In the genomic region with DNA sequence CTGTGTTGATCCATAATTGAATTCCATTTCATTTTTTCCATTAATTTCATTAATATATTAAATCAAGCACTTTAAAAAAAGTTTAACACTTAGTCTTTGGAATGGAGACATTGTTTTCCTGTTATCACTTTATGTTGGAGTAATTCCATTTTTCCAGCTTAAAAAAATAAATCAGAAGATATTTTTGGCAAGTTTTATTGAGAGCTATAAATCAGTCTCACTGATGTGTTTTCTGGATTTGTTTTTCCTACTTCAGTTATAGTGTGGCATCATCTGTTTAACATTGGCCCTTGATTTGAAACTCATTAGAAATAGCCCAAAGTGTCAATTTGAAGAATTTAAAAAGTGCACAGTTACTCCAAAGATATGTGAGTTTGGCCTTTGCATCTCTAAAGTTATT, we compare ENCODE assay signal across 18 cellular contexts. TPM values are rescaled to one million over a fixed set of nuclear protein-coding genes. Genes with fewer than 3 reads are reported as not detected.
DNase-seq lines count a peak whose midpoint lies in the region; ATAC-seq, FAIRE-seq and TF ChIP-seq lines count a peak whose summit lies in the region.
"Had no signal": no experiment of that assay in that cellular context is flagged by ENCODE, and none has a peak within 500 bp of the region (broad histone marks: within the 10 kb centered on the region; RNA-seq: fewer than 3 reads in every experiment).

No MANE protein-coding gene starts in this region.

- H3K27ac ChIP-seq in A549, result no peak overlapping the region
- no peak overlapping the region for H3K27ac ChIP-seq in endothelial cell of umbilical vein (ENCODE audit: insufficient read depth, low read depth, low read length)
- H3K27ac ChIP-seq in small intestine (ENCODE audit: low read depth in 1 of 2, low read length in 1 of 2), result no peak overlapping the region
- no peak overlapping the region for H3K27ac ChIP-seq in left lung
- H3K27ac ChIP-seq: 22Rv1 had no signal

- H3K4me1 ChIP-seq in A549 (no peaks in the 10 kb centered on the region), endothelial cell of umbilical vein (ENCODE audit: control insufficient read depth, extremely low read depth, insufficient read depth, low read length) (no peaks in the 10 kb centered on the region), small intestine (ENCODE audit: control insufficient read depth in 2 of 2, insufficient read depth in 1 of 2, low read depth in 1 of 2, low read length in 1 of 2) (no peaks in the 10 kb centered on the region), left lung (no peaks in the 10 kb centered on the region)

- no peaks in the 10 kb centered on the region for H3K79me2 ChIP-seq in endothelial cell of umbilical vein (ENCODE audit: control insufficient read depth, insufficient read depth, low read length)

- intact Hi-C loops in endothelial cell of umbilical vein (cut with micrococcal nuclease) (no loop called here), left lung (cut with DNase I) (no loop called here)

- ATAC-seq in A549 (no peak), left lung (no peak)
- ATAC-seq: GM23338, HCT116 had no signal

- no peak for TF ChIP-seq EP300 in A549 (IDR thresholded peaks at IDR 0.05)

- H3K27me3 ChIP-seq in endothelial cell of umbilical vein (ENCODE audit: control insufficient read depth in 2 of 2, insufficient read depth in 2 of 2, low read length in 2 of 2), result no peaks in the 10 kb centered on the region
- H3K27me3 ChIP-seq in small intestine (ENCODE audit: control insufficient read depth in 2 of 2, insufficient read depth in 2 of 2, low read length in 2 of 2), result no peaks in the 10 kb centered on the region
- no peaks in the 10 kb centered on the region for H3K27me3 ChIP-seq in left lung

- H3K9me3 ChIP-seq in A549 (no peaks in the 10 kb centered on the region), endothelial cell of umbilical vein (replicated peaks; ENCODE audit: control insufficient read depth, insufficient read depth, low read length) (no peaks in the 10 kb centered on the region), small intestine (ENCODE audit: control insufficient read depth, low read depth) (no peaks in the 10 kb centered on the region), left lung (no peaks in the 10 kb centered on the region)

- H3K36me3 ChIP-seq in endothelial cell of umbilical vein (ENCODE audit: control insufficient read depth in 2 of 2, extremely low read depth in 1 of 2, insufficient read depth in 2 of 2, low read length in 2 of 2), result no peaks in the 10 kb centered on the region
- H3K36me3 ChIP-seq in small intestine (ENCODE audit: control insufficient read depth in 2 of 2, insufficient read depth in 2 of 2, low read length in 2 of 2), result peaks cover 0 to 8% of the 10 kb centered on the region in 2 donors
- peaks cover 0 to 37% of the 10 kb centered on the region in 2 donors for H3K36me3 ChIP-seq in left lung

- no peak overlapping the region for H2AFZ ChIP-seq in endothelial cell of umbilical vein (ENCODE audit: low read depth, low read length)
- H2AFZ ChIP-seq: GM23338 had no signal

- TF ChIP-seq CTCF in A549 (IDR thresholded peaks at IDR 0.05), result no peak
- TF ChIP-seq CTCF in endothelial cell of umbilical vein (IDR thresholded peaks at IDR 0.05; ENCODE audit: extremely low read depth in 1 of 2, insufficient read depth in 1 of 2, low read depth in 1 of 2, low read length in 2 of 2), result no peak
- no peak for TF ChIP-seq CTCF in left lung (IDR thresholded peaks at IDR 0.05)

- DNase-seq in A549 (ENCODE audit: low read depth in 1 of 2, low spot score in 1 of 2), result no peak
- no peak for DNase-seq in HEK293T (ENCODE audit: extremely low spot score)
- peak; percentile 9 for DNase-seq in endothelial cell of umbilical vein (ENCODE audit: low read depth, low spot score)
- DNase-seq in small intestine, result no peak
- DNase-seq in left lung, result no peak
- DNase-seq in kidney glomerular epithelial cell (lab: John Stamatoyannopoulos, UW), result no peak
- no peak for DNase-seq in globus pallidus (ENCODE audit: low spot score)
- DNase-seq: C1 segment of cervical spinal cord; Calu3; CD4-positive, alpha-beta memory T cell; COR-L47; DMS53; DMS79 treated with DMSO at 0.1 percent for 48 hours; H9 had no signal

- H3K4me3 ChIP-seq in A549 (no peak overlapping the region), endothelial cell of umbilical vein (replicated peaks in 1 of 3; ENCODE audit: insufficient read depth in 1 of 3, low read depth in 1 of 3, low read length in 3 of 3) (no peak overlapping the region), small intestine (ENCODE audit: low read depth in 1 of 2, low read length in 2 of 2) (no peak overlapping the region), left lung (no peak overlapping the region)
- H3K4me3 ChIP-seq: GM23338 had no signal

- H4K20me1 ChIP-seq in endothelial cell of umbilical vein (replicated peaks; ENCODE audit: control insufficient read depth, extremely low read depth, insufficient read depth, low read length), result no peaks in the 10 kb centered on the region

- no peak overlapping the region for H3K9ac ChIP-seq in endothelial cell of umbilical vein (replicated peaks; ENCODE audit: extremely low read depth, insufficient read depth, low read length)

- TF ChIP-seq RAD21 in A549 (conservative IDR thresholded peaks at IDR 0.05 in 1 of 2, IDR thresholded peaks at IDR 0.05 in 1 of 2), result no peak

- no peaks in the 10 kb centered on the region for H3K9me1 ChIP-seq in endothelial cell of umbilical vein (replicated peaks; ENCODE audit: control insufficient read depth, extremely low read depth, insufficient read depth, low read length)

- POLR2A ChIA-PET in A549 (lab: Yijun Ruan, JAX) (no interaction called here), HEK293T (lab: Yijun Ruan, JAX) (no interaction called here), endothelial cell of umbilical vein (lab: Charles Lee) (interaction anchor here (0.7 kb wide), 1 partner anchor 105 kb away, joined by 5 read pairs; no protein-coding TSS in a partner anchor)

- dilution Hi-C loops in endothelial cell of umbilical vein (cut with MboI; ENCODE audit: extremely low pct_ligation_motif_present, low sequenced_read_pairs), result no loop called here

- FAIRE-seq in A549 (lab: Jason Lieb, UNC) (peak; percentile 39), endothelial cell of umbilical vein (lab: Jason Lieb, UNC) (no peak), small intestine (lab: Jason Lieb, UNC) (peak; percentile 70)
- FAIRE-seq: GM18507 had no signal

- CTCF ChIA-PET in A549 (lab: Yijun Ruan, JAX) (no interaction called here), HEK293T (lab: Yijun Ruan, JAX) (interaction anchor here (0.6 kb wide), 1 partner anchor 188 kb away, joined by 5 read pairs; no protein-coding TSS in a partner anchor), endothelial cell of umbilical vein (lab: Charles Lee) (interaction anchor here (1.1 kb wide), 1 partner anchor 11 kb away, joined by 4 read pairs; no protein-coding TSS in a partner anchor)

- BruUV-seq in endothelial cell of umbilical vein (replicated peaks; lab: Mats Ljungman, UMichigan), result no TSS peak

- TF ChIP-seq POLR2A in A549 (IDR thresholded peaks at IDR 0.05; ENCODE audit: low read length) (no peak), endothelial cell of umbilical vein (IDR thresholded peaks at IDR 0.05; ENCODE audit: low read depth, low read length) (no peak)

- H3K4me2 ChIP-seq in A549, result no peak overlapping the region
- no peak overlapping the region for H3K4me2 ChIP-seq in endothelial cell of umbilical vein (ENCODE audit: insufficient read depth, low read length)
- H3K4me2 ChIP-seq: GM23338 had no signal

TF ChIP-seq in A549, 52 proteins besides CTCF, POLR2A, EP300 and RAD21 (continues in another document):
- TF ChIP-seq KDM1A (IDR thresholded peaks at IDR 0.05; ENCODE audit: low read depth), result no peak
- TF ChIP-seq SMC3 (IDR thresholded peaks at IDR 0.05), result no peak
- no peak for TF ChIP-seq PHF8 (IDR thresholded peaks at IDR 0.05; ENCODE audit: borderline replicate concordance, low read depth)
- no peak for TF ChIP-seq HOXB13 (CRISPR knock-in tag; IDR thresholded peaks at IDR 0.05; ENCODE audit: low read depth)

TF ChIP-seq in HEK293T, 16 proteins besides CTCF, POLR2A, EP300 and RAD21:
- no peak for TF ChIP-seq FOXK2 (IDR thresholded peaks at IDR 0.05)
- TF ChIP-seq, protein P1, sequence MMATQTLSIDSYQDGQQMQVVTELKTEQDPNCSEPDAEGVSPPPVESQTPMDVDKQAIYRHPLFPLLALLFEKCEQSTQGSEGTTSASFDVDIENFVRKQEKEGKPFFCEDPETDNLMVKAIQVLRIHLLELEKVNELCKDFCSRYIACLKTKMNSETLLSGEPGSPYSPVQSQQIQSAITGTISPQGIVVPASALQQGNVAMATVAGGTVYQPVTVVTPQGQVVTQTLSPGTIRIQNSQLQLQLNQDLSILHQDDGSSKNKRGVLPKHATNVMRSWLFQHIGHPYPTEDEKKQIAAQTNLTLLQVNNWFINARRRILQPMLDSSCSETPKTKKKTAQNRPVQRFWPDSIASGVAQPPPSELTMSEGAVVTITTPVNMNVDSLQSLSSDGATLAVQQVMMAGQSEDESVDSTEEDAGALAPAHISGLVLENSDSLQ (IDR thresholded peaks at IDR 0.05), result peak; percentile 67

TF ChIP-seq in endothelial cell of umbilical vein, 7 proteins besides CTCF, POLR2A, EP300 and RAD21 (continues in another document):
- TF ChIP-seq, protein P2, sequence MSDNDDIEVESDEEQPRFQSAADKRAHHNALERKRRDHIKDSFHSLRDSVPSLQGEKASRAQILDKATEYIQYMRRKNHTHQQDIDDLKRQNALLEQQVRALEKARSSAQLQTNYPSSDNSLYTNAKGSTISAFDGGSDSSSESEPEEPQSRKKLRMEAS (IDR thresholded peaks at IDR 0.05; ENCODE audit: insufficient read depth, insufficient read length), result no peak
- TF ChIP-seq FOS (IDR thresholded peaks at IDR 0.05; ENCODE audit: borderline replicate concordance, insufficient read depth, low read length) (no peak), JUN (IDR thresholded peaks at IDR 0.05; ENCODE audit: borderline replicate concordance, insufficient read depth, insufficient read length, low read depth) (no peak), EZH2 (IDR thresholded peaks at IDR 0.05; ENCODE audit: borderline replicate concordance, low read depth, low read length, severe bottlenecking) (no peak)

RNA-seq across cellular contexts. Expression of a gene that starts 53.1 kb away (rescaled TPM):
- polyA plus RNA-seq in A549 (2011; rRNA removed), result 7.8 and 9.2 TPM in 2 replicates
- 5.7 and 7.8 TPM in 2 replicates for polyA plus RNA-seq in A549 (2012; cell fraction: cytosol; rRNA removed)
- polyA plus RNA-seq in A549 (2012; cell fraction: nucleus; rRNA removed), result 7.8 and 8.1 TPM in 2 replicates
- polyA plus RNA-seq in A549 (2017; fragmentation: RNase III; extraction: RNeasy Plus Mini Kit Qiagen cat#74134 plus additional on column Dnase treatment), result 10.2 to 12.2 TPM (median 11.0 TPM) in 3 replicates
- 11.4 and 13.8 TPM in 2 replicates for polyA minus RNA-seq in A549 (2011; rRNA and poly(A)+ RNA removed)
- 24.2 and 24.7 TPM in 2 replicates for total RNA-seq in endothelial cell of umbilical vein
- polyA plus RNA-seq in endothelial cell of umbilical vein, result 4.9 and 5.6 TPM in 2 replicates
- polyA plus RNA-seq in endothelial cell of umbilical vein (2011; cell fraction: cytosol; rRNA removed), result 5.8 and 6.2 TPM in 2 replicates
- polyA plus RNA-seq in endothelial cell of umbilical vein (2011; cell fraction: nucleus; rRNA removed), result 12.1 and 12.6 TPM in 2 replicates
- 12.8 and 13.0 TPM in 2 replicates for polyA plus RNA-seq in endothelial cell of umbilical vein (2012)
- polyA minus RNA-seq in endothelial cell of umbilical vein, result 7.5 and 9.6 TPM in 2 replicates
- 8.2 TPM for polyA minus RNA-seq in endothelial cell of umbilical vein (2011; cell fraction: cytosol; rRNA and poly(A)+ RNA removed)
- polyA minus RNA-seq in endothelial cell of umbilical vein (2011; cell fraction: nucleus; rRNA and poly(A)+ RNA removed), result 26.5 and 39.8 TPM in 2 replicates
- 10 to 100 TPM; 10.5 to 12.2 (median 11.4) TPM for polyA plus RNA-seq in small intestine
- total RNA-seq in left lung, result 10 to 100 TPM; 13.5 to 17.0 TPM
